Comparison of ENCODE assay signal across 4 cellular contexts in the genomic region with DNA sequence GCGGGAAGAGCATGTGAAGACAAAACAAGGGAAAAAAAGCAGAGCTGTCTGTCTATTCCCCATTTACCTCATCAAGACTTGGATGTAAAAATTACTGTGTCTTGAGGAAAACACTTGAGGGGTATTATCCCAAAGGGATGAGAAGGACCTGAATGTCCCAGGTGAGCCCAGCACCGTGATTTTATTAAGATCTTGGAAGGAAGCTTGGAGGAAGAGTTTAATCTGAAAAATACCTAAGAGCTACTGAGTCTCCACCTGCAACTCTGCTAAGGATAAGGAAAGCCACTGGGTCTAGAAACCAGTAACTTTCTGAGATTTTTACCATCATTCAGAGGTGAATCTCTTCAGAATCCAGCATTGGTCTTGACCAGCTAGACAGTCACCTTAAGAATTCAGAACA. TPM values are rescaled to one million over a fixed set of nuclear protein-coding genes. Genes with fewer than 3 reads are reported as not detected.
"Had no signal": no experiment of that assay in that cellular context is flagged by ENCODE, and none has a peak within 500 bp of the region (broad histone marks: within the 10 kb centered on the region; RNA-seq: fewer than 3 reads in every experiment).

TSS of gene OR1S1 (plus strand) at position 301 of the 400 bp plus-strand sequence.

RNA-seq across cellular contexts. Expression of gene OR1S1, which starts in this region (rescaled TPM):
- polyA plus RNA-seq: HepG2, IgD-negative memory B cell, IMR-90, K562 had no signal
